ENCODE assay signal across 12 cellular contexts in the genomic region with DNA sequence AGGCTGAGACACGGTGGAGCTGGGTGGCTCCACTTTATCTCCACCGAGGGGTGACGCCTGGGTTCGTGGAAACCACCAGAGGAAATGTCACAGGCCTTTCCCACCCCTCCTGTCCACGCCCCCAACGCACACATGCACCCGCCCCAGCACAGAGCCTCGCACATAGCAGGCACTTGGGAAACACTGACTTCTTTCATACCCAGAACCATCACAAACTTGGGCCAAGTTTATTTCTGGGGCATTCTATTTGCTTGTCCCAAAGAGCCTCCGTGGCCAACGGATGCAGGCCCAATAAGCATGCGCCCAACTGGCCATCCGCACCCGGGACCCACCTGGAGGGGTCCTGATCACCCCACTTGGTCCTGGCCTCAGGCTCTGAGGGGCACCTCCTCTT. TPM values are rescaled to one million over a fixed set of nuclear protein-coding genes. Genes with fewer than 3 reads are reported as not detected.
DNase-seq lines count a peak whose midpoint lies in the region; ATAC-seq and TF ChIP-seq lines count a peak whose summit lies in the region.
"Had no signal": no experiment of that assay in that cellular context is flagged by ENCODE, and none has a peak within 500 bp of the region (broad histone marks: within the 10 kb centered on the region; RNA-seq: fewer than 3 reads in every experiment).

No MANE protein-coding gene starts in this region.

- no peaks in the 10 kb centered on the region for H3K27me3 ChIP-seq in GM23338 (ENCODE audit: insufficient read depth)
- H3K27me3 ChIP-seq in mammary epithelial cell (ENCODE audit: insufficient read depth, low read length): no peaks in the 10 kb centered on the region
- no peaks in the 10 kb centered on the region for H3K27me3 ChIP-seq in liver (ENCODE audit: control insufficient read depth in 4 of 4, insufficient read depth in 4 of 4, low read length in 3 of 4)
- no peaks in the 10 kb centered on the region for H3K27me3 ChIP-seq in smooth muscle cell (ENCODE audit: low read depth)

- H4K20me1 ChIP-seq in GM23338 (replicated peaks; ENCODE audit: insufficient read depth) (peaks cover 56% of the 10 kb centered on the region), mammary epithelial cell (ENCODE audit: insufficient read depth, low read length) (no peaks in the 10 kb centered on the region), smooth muscle cell (ENCODE audit: low read depth) (peaks cover 48% of the 10 kb centered on the region)

- H3K4me1 ChIP-seq in GM23338 (ENCODE audit: insufficient read depth) (peaks cover 62% of the 10 kb centered on the region), mammary epithelial cell (ENCODE audit: insufficient read depth, low read length) (peaks cover 82% of the 10 kb centered on the region), liver (ENCODE audit: control insufficient read depth in 4 of 4, insufficient read depth in 4 of 4, low read length in 3 of 4) (peaks cover 27 to 72% (median 47%) of the 10 kb centered on the region in 4 donors), smooth muscle cell (ENCODE audit: low read depth) (peaks cover 60% of the 10 kb centered on the region)

- H3K4me3 ChIP-seq in GM23338: no peak overlapping the region
- H3K4me3 ChIP-seq in mammary epithelial cell (replicated peaks in 1 of 3; ENCODE audit: insufficient read depth in 1 of 3, low read depth in 2 of 3, low read length in 3 of 3): peak overlapping the region in 1 of 3 experiments; percentile 11
- no peak overlapping the region for H3K4me3 ChIP-seq in liver (ENCODE audit: low read depth in 1 of 3, low read length in 3 of 3)
- no peak overlapping the region for H3K4me3 ChIP-seq in smooth muscle cell

- CTCF ChIA-PET in mammary epithelial cell (lab: Charles Lee; ENCODE audit: low non-redundant PET): no interaction called here

- in situ Hi-C loops in mammary epithelial cell (cut with MboI; ENCODE audit: low sequenced_read_pairs in 2 of 2): loop anchor here in 1 of 2 donors (5.0 kb wide), 1 partner anchor 139 kb away; no protein-coding TSS in a partner anchor

- DNase-seq in GM23338 (ENCODE audit: low spot score): no peak
- DNase-seq in mammary epithelial cell: no peak
- DNase-seq in smooth muscle cell (lab: John Stamatoyannopoulos, UW; ENCODE audit: unreplicated experiment): no peak
- no peak for DNase-seq in HK-2 (ENCODE audit: unreplicated experiment)
- DNase-seq in NCI-H2196 (lab: John Stamatoyannopoulos, UW; ENCODE audit: unreplicated experiment): no peak
- DNase-seq in NCI-H2171 (lab: John Stamatoyannopoulos, UW): no peak
- DNase-seq: islet precursor cell; NCI-H1694 treated with DMSO at 0.1 percent for 48 hours; SHP77; stimulated activated naive CD8-positive, alpha-beta T cell treated with anti-CD3 and anti-CD28 coated beads, Interleukin-15, amount 100 ng/mL, for 72 hours had no signal

- H3K27ac ChIP-seq in GM23338 (ENCODE audit: low read depth) (peak overlapping the region; percentile 93), mammary epithelial cell (ENCODE audit: insufficient read depth, low read depth, low read length) (peak overlapping the region; percentile 21), liver (ENCODE audit: low read depth in 1 of 2, low read length in 2 of 2) (peak overlapping the region; percentile 51 to 87), smooth muscle cell (ENCODE audit: low read depth) (peak overlapping the region; percentile 100)

- TF ChIP-seq CTCF in GM23338 (conservative IDR thresholded peaks at IDR 0.05; ENCODE audit: low read depth in 2 of 2) (no peak), mammary epithelial cell (conservative IDR thresholded peaks at IDR 0.05 in 1 of 2, IDR thresholded peaks at IDR 0.05 in 1 of 2; ENCODE audit: extremely low read depth in 1 of 2, insufficient read depth in 1 of 2, low read depth in 1 of 2, low read length in 2 of 2) (no peak), liver (IDR thresholded peaks at IDR 0.05; ENCODE audit: low read depth, low read length, missing input control) (no peak), smooth muscle cell (IDR thresholded peaks at IDR 0.05; ENCODE audit: borderline replicate concordance, insufficient read depth, poor library complexity, severe bottlenecking) (no peak)

- H3K4me2 ChIP-seq in GM23338 (peak overlapping the region; percentile 98; the same call in 1 of the 2 replicates), mammary epithelial cell (ENCODE audit: insufficient read depth, low read depth, low read length) (peak overlapping the region; percentile 93), smooth muscle cell (peak overlapping the region; percentile 99)

- H3K9ac ChIP-seq in mammary epithelial cell (ENCODE audit: insufficient read depth, low read length) (no peak overlapping the region), liver (ENCODE audit: low read depth in 1 of 2, low read length in 2 of 2) (no peak overlapping the region), smooth muscle cell (ENCODE audit: low read depth) (peak overlapping the region; percentile 98)

- intact Hi-C loops in mammary epithelial cell (cut with micrococcal nuclease): no loop called here

- peak overlapping the region; percentile 86 for H3K27ac Mint-ChIP-seq in GM23338
- H3K27ac Mint-ChIP-seq: stimulated activated naive CD8-positive, alpha-beta T cell treated with anti-CD3 and anti-CD28 coated beads, Interleukin-15, amount 100 ng/mL, for 72 hours had no signal

- no peaks in the 10 kb centered on the region for H3K9me2 ChIP-seq in GM23338 (ENCODE audit: insufficient read depth)

- peaks cover 44% of the 10 kb centered on the region for H3K27me3 Mint-ChIP-seq in GM23338 (ENCODE audit: insufficient read depth, low read depth, poor library complexity)

- 39% methylated on average over 9 of the region's 13 CpGs for WGBS in mammary epithelial cell (ENCODE audit: low coverage, missing lambda C conversion rate)
- 60% methylated on average over 13 of the region's 13 CpGs for WGBS in liver
- 53% methylated on average over 13 of the region's 13 CpGs for WGBS in smooth muscle cell (ENCODE audit: low lambda C conversion rate)

- ATAC-seq in GM23338: no peak
- ATAC-seq in HG03469 (IDR thresholded peaks at IDR 0.05; ENCODE audit: unreplicated experiment): no peak
- ATAC-seq: stimulated activated naive CD8-positive, alpha-beta T cell treated with anti-CD3 and anti-CD28 coated beads, Interleukin-15, amount 100 ng/mL, for 72 hours had no signal

- no peaks in the 10 kb centered on the region for H3K36me3 ChIP-seq in GM23338 (ENCODE audit: insufficient read depth)
- H3K36me3 ChIP-seq in mammary epithelial cell (ENCODE audit: insufficient read depth, low read length): peaks cover 4% of the 10 kb centered on the region
- no peaks in the 10 kb centered on the region for H3K36me3 ChIP-seq in liver (ENCODE audit: control insufficient read depth in 4 of 4, insufficient read depth in 3 of 4, low read depth in 1 of 4, low read length in 3 of 4)
- H3K36me3 ChIP-seq in smooth muscle cell (ENCODE audit: low read depth): no peaks in the 10 kb centered on the region

- peak overlapping the region; percentile 35; the same call in 1 of the 3 replicates for H3K4me3 Mint-ChIP-seq in GM23338
- H3K4me3 Mint-ChIP-seq: stimulated activated naive CD8-positive, alpha-beta T cell treated with anti-CD3 and anti-CD28 coated beads, Interleukin-15, amount 100 ng/mL, for 72 hours had no signal

- peaks cover 5% of the 10 kb centered on the region for H3K36me3 Mint-ChIP-seq in GM23338 (ENCODE audit: low read depth)

- dilution Hi-C loops in mammary epithelial cell (cut with HindIII; ENCODE audit: low sequenced_read_pairs): no loop called here

- no peak for TF ChIP-seq RAD21 in liver (IDR thresholded peaks at IDR 0.05)

- H3K79me2 ChIP-seq in GM23338 (replicated peaks; ENCODE audit: insufficient read depth) (peaks cover 91% of the 10 kb centered on the region), mammary epithelial cell (ENCODE audit: insufficient read depth, low read length) (peaks cover 96% of the 10 kb centered on the region), smooth muscle cell (ENCODE audit: low read depth) (peaks cover 86% of the 10 kb centered on the region)

- H3K9me3 Mint-ChIP-seq in GM23338: no peaks in the 10 kb centered on the region
- H3K9me3 Mint-ChIP-seq: stimulated activated naive CD8-positive, alpha-beta T cell treated with anti-CD3 and anti-CD28 coated beads, Interleukin-15, amount 100 ng/mL, for 72 hours had no signal

- H2AFZ ChIP-seq in GM23338 (no peak overlapping the region), mammary epithelial cell (ENCODE audit: low read depth, low read length) (no peak overlapping the region), smooth muscle cell (ENCODE audit: low read depth) (no peak overlapping the region)

- H3F3A ChIP-seq in GM23338 (replicated peaks; ENCODE audit: low read depth): peaks cover 18% of the 10 kb centered on the region
- H3F3A ChIP-seq in smooth muscle cell (ENCODE audit: low read depth): peaks cover 21% of the 10 kb centered on the region

- H3K4me1 Mint-ChIP-seq in GM23338: peaks cover 75% of the 10 kb centered on the region

- H3K9me3 ChIP-seq in mammary epithelial cell (replicated peaks; ENCODE audit: insufficient read depth, low read length) (no peaks in the 10 kb centered on the region), liver (ENCODE audit: control insufficient read depth in 4 of 4, low read length in 3 of 4) (no peaks in the 10 kb centered on the region), smooth muscle cell (replicated peaks; ENCODE audit: low read depth) (no peaks in the 10 kb centered on the region)

- BruUV-seq in mammary epithelial cell (replicated peaks; lab: Mats Ljungman, UMichigan): no TSS peak

RNA-seq across cellular contexts. Expression of a gene that starts 3.3 kb away (rescaled TPM):
- 121 and 140 TPM in 2 replicates for total RNA-seq in GM23338 (2014; rRNA removed; shearing (Covaris generic))
- 37.9 and 38.3 TPM in 2 replicates for polyA plus RNA-seq in GM23338 (2016; fragmentation: Nextera tagmentation; extraction: Ambion mirVana)
- total RNA-seq in mammary epithelial cell: 100 to 1,000 TPM in 1 of 2 donors, 10 to 100 TPM in 1; 58.0 to 103 TPM
- 46.8 TPM for polyA plus RNA-seq in mammary epithelial cell
- 19.5 TPM for polyA minus RNA-seq in mammary epithelial cell
- 10 to 100 TPM; 10.1 to 32.2 TPM for total RNA-seq in liver
- polyA plus RNA-seq in liver: 10 to 100 TPM; 11.3 to 29.0 TPM
- 49.4 and 49.9 TPM in 2 replicates for total RNA-seq in smooth muscle cell
- 117 and 123 TPM in 2 replicates for polyA plus RNA-seq in smooth muscle cell

RNA-seq across cellular contexts. Expression of a gene that starts 29.4 kb away (rescaled TPM):
- not detected in 2 replicates for total RNA-seq in GM23338 (2014; rRNA removed; shearing (Covaris generic))
- polyA plus RNA-seq in GM23338 (2016; fragmentation: Nextera tagmentation; extraction: Ambion mirVana) (not detected in 2 replicates), mammary epithelial cell (not detected), liver (not detected), smooth muscle cell (1.9 and 7.2 TPM in 2 replicates)
- total RNA-seq in mammary epithelial cell (not detected), liver (not detected), smooth muscle cell (not detected in 2 replicates)
- not detected for polyA minus RNA-seq in mammary epithelial cell

RNA-seq across cellular contexts. Expression of a gene that starts 41.2 kb away (rescaled TPM):
- total RNA-seq in GM23338 (2014; rRNA removed; shearing (Covaris generic)): not detected in 2 replicates
- not detected in 2 replicates for polyA plus RNA-seq in GM23338 (2016; fragmentation: Nextera tagmentation; extraction: Ambion mirVana)
- total RNA-seq in mammary epithelial cell: not detected
- polyA plus RNA-seq in mammary epithelial cell: not detected
- polyA minus RNA-seq in mammary epithelial cell: not detected
- total RNA-seq in liver: under 1 TPM in 1 of 2 donors, not detected in 1; 0.33 TPM
- polyA plus RNA-seq in liver: under 1 TPM in 1 of 2 donors, not detected in 1; 0.09 TPM
- total RNA-seq in smooth muscle cell: 1.7 TPM in 1 of 2 replicates, not detected in the other
- 2.3 and 11.1 TPM in 2 replicates for polyA plus RNA-seq in smooth muscle cell

Comparison
In these comparisons a context has a peak if more than half of its experiments do, and no peak if none do; other contexts are left out.
1. H3K27ac ChIP-seq: peak in every context shown above with its lines; median percentile 100 in smooth muscle cell; 93 in GM23338; 69 in liver; 21 in mammary epithelial cell.